In the genomic region with DNA sequence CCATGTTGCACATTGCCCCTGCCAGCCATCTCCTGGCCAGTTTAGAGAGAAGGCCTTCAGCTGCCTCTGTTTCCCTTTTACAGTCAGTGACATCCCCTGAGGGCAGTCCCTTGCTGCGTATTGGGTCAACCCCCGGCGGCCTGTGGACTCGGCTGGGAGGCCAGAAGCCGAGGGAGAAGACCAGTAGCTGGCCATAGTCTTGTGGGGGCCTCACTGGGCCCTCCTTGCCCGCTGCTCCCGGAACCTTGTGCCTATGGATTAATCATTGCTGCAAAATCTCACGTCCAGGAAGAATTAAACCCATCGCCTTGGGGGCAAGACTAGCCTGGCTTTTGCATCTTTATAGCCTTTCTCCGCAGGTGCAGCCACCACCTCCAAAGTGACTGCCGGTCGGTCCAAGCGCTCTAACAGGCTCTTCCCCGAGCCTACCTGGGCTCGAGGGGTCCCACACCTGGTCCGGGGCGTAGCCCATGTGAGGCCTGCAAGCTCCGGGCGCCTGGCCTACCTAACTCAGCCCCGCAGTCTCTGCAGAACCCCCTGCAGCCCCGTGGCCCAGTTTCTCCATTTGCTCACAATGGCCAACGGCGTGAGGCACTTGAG, we compare ENCODE assay signal across 8 cellular contexts. TPM values are rescaled to one million over a fixed set of nuclear protein-coding genes. Genes with fewer than 3 reads are reported as not detected.
DNase-seq lines count a peak whose midpoint lies in the region; FAIRE-seq and TF ChIP-seq lines count a peak whose summit lies in the region.

No MANE protein-coding gene starts in this region.

- TF ChIP-seq POLR2A in GM12892 (IDR thresholded peaks at IDR 0.05; ENCODE audit: low read depth, low read length) = no peak

- H3K9me3 Mint-ChIP-seq in neural crest cell = no peaks in the 10 kb centered on the region

- no peak for FAIRE-seq in GM12892 (lab: Jason Lieb, UNC)

- no peaks in the 10 kb centered on the region for H3K36me3 Mint-ChIP-seq in neural crest cell (ENCODE audit: low read depth)

- no peaks in the 10 kb centered on the region for H3K9me3 ChIP-seq in effector memory CD4-positive, alpha-beta T cell (ENCODE audit: control insufficient read depth, low read length)

- TF ChIP-seq CTCF in C4-2B (conservative IDR thresholded peaks at IDR 0.05) (no peak), KMS-11 (conservative IDR thresholded peaks at IDR 0.05; ENCODE audit: low read depth, low read length) (no peak), neural crest cell (conservative IDR thresholded peaks at IDR 0.05) (no peak)

- H3K4me3 ChIP-seq in KMS-11 (IDR thresholded peaks at IDR 0.05; ENCODE audit: insufficient read depth, low read depth, low read length) = no peak overlapping the region
- H3K4me3 ChIP-seq in effector memory CD4-positive, alpha-beta T cell (ENCODE audit: insufficient read depth, low read depth, low read length, poor library complexity, severe bottlenecking) = peak overlapping the region; percentile 86

- peak overlapping the region; percentile 76 for H2AFZ ChIP-seq in KMS-11 (ENCODE audit: low read depth)

- H3K9ac ChIP-seq in KMS-11 = peak overlapping the region; percentile 76

- peak overlapping the region; percentile 72 for H3K27ac ChIP-seq in C4-2B
- H3K27ac ChIP-seq in KMS-11 = peak overlapping the region; percentile 64
- peak overlapping the region; percentile 50 for H3K27ac ChIP-seq in effector memory CD4-positive, alpha-beta T cell (ENCODE audit: insufficient read depth, low read length, poor library complexity, severe bottlenecking)

- no peaks in the 10 kb centered on the region for H3K79me2 ChIP-seq in KMS-11 (ENCODE audit: insufficient read depth, low read depth)

- DNase-seq in effector memory CD4-positive, alpha-beta T cell = no peak
- no peak for DNase-seq in neural crest cell (ENCODE audit: low read depth, low spot score)
- no peak for DNase-seq in GM12892 (ENCODE audit: insufficient read length)
- DNase-seq in T-helper 9 cell = no peak
- DNase-seq in NCI-H510A treated with DMSO at 0.1 percent for 48 hours (lab: John Stamatoyannopoulos, UW) = no peak
- no peak for DNase-seq in NCI-H2081 treated with DMSO at 0.1 percent for 48 hours (lab: John Stamatoyannopoulos, UW)

- peaks cover 14% of the 10 kb centered on the region for H3K27me3 Mint-ChIP-seq in neural crest cell (ENCODE audit: low read depth)

- no peaks in the 10 kb centered on the region for H3K27me3 ChIP-seq in KMS-11 (ENCODE audit: insufficient read depth, low read depth)
- H3K27me3 ChIP-seq in effector memory CD4-positive, alpha-beta T cell (replicated peaks; ENCODE audit: control insufficient read depth, insufficient read depth, low read length, poor library complexity, severe bottlenecking) = no peaks in the 10 kb centered on the region

- peak overlapping the region; percentile 63 for H3K27ac Mint-ChIP-seq in neural crest cell (ENCODE audit: unreplicated experiment)

- no peaks in the 10 kb centered on the region for H4K20me1 ChIP-seq in KMS-11 (ENCODE audit: insufficient read depth)

- H3K36me3 ChIP-seq in KMS-11 (ENCODE audit: insufficient read depth) = no peaks in the 10 kb centered on the region
- no peaks in the 10 kb centered on the region for H3K36me3 ChIP-seq in effector memory CD4-positive, alpha-beta T cell (ENCODE audit: control insufficient read depth, insufficient read depth, low read length)

- H3K4me2 ChIP-seq in KMS-11 = peak overlapping the region; percentile 62

- peaks cover 33% of the 10 kb centered on the region for H3K4me1 ChIP-seq in KMS-11 (ENCODE audit: low read depth, poor library complexity, severe bottlenecking)
- H3K4me1 ChIP-seq in effector memory CD4-positive, alpha-beta T cell (ENCODE audit: control insufficient read depth, insufficient read depth, low read length, poor library complexity, severe bottlenecking) = peaks cover 11% of the 10 kb centered on the region

- H3K4me3 Mint-ChIP-seq in neural crest cell = peak overlapping the region; percentile 94

- H3K4me1 Mint-ChIP-seq in neural crest cell = peaks cover 26% of the 10 kb centered on the region

RNA-seq across cellular contexts. Expression of gene CHAC1, which starts 0.9 kb away (rescaled TPM):
- 6.7 and 6.8 TPM in 2 replicates for total RNA-seq in neural crest cell
- polyA plus RNA-seq in GM12892 (2012; ENCODE audit: missing spikeins) = 1.4 TPM

RNA-seq across cellular contexts. Expression of gene DLL4, which starts 23.3 kb away (rescaled TPM):
- total RNA-seq in neural crest cell = 1.7 and 2.0 TPM in 2 replicates
- polyA plus RNA-seq in GM12892 (2012; ENCODE audit: missing spikeins) = 0.17 TPM

RNA-seq across cellular contexts. Expression of gene VPS18, which starts 58.2 kb away (rescaled TPM):
- 26.9 and 28.2 TPM in 2 replicates for total RNA-seq in neural crest cell
- polyA plus RNA-seq in GM12892 (2012; ENCODE audit: missing spikeins) = 4.0 TPM
